ENCODE assay signal across 26 cellular contexts in the genomic region with DNA sequence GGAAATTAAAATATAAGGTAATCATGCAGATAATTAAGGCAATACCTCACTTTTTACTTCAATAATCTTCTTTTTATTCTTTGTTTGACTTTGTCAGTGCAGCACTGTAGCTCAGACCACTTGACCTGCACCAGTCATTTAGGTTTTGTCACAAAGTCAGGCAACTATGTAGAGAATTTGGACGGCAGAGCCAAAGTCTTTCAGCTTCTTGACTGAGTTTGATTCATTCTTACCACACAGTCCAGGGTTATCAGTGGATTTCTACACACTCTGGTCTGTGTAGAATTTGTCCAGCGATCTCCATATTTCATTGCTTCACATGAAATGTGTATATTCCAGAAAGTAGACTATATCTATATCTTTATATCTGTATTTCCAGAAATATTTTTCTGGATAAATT.
"Had no signal": no experiment of that assay in that cellular context is flagged by ENCODE, and none has a peak within 500 bp of the region (broad histone marks: within the 10 kb centered on the region; RNA-seq: fewer than 3 reads in every experiment).

No MANE protein-coding gene starts in this region.

- FAIRE-seq: endothelial cell of umbilical vein, islet of Langerhans, urothelium cell line had no signal

- H3K36me3 ChIP-seq: colonic mucosa, spleen had no signal

- DNase-seq: cerebellar nuclear complex; colonic mucosa; dermis blood vessel endothelial cell; foreskin melanocyte; head of caudate nucleus; kidney glomerular epithelial cell; mammary epithelial cell; midbrain; occipital lobe; psoas muscle; retina; spleen; stimulated activated CD4-positive, alpha-beta T cell treated with anti-CD3 and anti-CD28 coated beads, Interleukin-15, amount 100 ng/mL, for 24 hours; stimulated activated CD4-positive, alpha-beta T cell treated with anti-CD3 and anti-CD28 coated beads, Interleukin-1b, Interleukin-23, amount 100 ng/mL, for 48 hours; stimulated activated CD4-positive, alpha-beta T cell treated with anti-CD3 and anti-CD28 coated beads, Interleukin-4, amount 100 ng/mL, for 4 hours; stimulated activated naive B cell treated with anti-CD40 and anti-IgM and Interleukin-4, amounts not matched to agents 10 μg/mL and 1 μg/mL and 100 μg/mL, for 72 hours; stimulated activated naive CD8-positive, alpha-beta T cell treated with anti-CD3 and anti-CD28 coated beads, Interleukin-15, amount 100 ng/mL, for 72 hours; substantia nigra had no signal

- ATAC-seq: left lobe of liver; natural killer cell treated with Interleukin-12 subunit alpha and Interleukin-12 subunit beta and Interleukin-15 and Interleukin-18, amount 100 ng/mL, for 72 hours; psoas muscle; sciatic nerve; stimulated activated naive B cell treated with anti-CD40 and anti-IgM and Interleukin-4, amounts not matched to agents 10 μg/mL and 1 μg/mL and 100 μg/mL, for 72 hours; stimulated activated naive CD8-positive, alpha-beta T cell treated with anti-CD3 and anti-CD28 coated beads, Interleukin-15, amount 100 ng/mL, for 72 hours had no signal

- H3K9me3 ChIP-seq: colonic mucosa had no signal

- H3K27ac ChIP-seq: colonic mucosa, hepatocyte, parathyroid adenoma, psoas muscle, spleen had no signal

- H3K27me3 ChIP-seq: colonic mucosa, hepatocyte, spleen had no signal

- H3K4me3 ChIP-seq: colonic mucosa, hepatocyte, psoas muscle, spleen had no signal

- H3K4me1 ChIP-seq: colonic mucosa, parathyroid adenoma, psoas muscle, spleen had no signal
